In the genomic region with DNA sequence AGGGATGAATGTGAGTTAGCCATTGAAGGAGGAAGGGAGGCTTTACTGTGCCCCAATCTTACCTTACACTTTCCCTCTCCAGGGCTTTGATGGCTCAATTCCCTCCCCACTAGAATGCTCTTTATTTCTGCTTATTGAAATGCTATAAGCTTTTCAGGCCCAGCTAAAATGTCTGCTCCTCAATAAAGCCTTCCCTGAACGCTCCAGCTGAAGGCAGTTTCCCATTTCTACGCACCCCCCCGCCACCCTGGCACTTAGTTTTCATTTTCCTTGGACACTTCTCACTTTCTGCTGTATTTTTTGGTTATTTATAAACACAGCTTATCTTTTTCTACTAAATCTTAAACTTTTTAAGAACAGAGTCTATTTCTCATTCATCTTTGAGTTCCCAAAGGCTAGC, we compare ENCODE assay signal across 16 cellular contexts. TPM values are rescaled to one million over a fixed set of nuclear protein-coding genes. Genes with fewer than 3 reads are reported as not detected.
DNase-seq lines count a peak whose midpoint lies in the region; TF ChIP-seq lines count a peak whose summit lies in the region.
"Had no signal": no experiment of that assay in that cellular context is flagged by ENCODE, and none has a peak within 500 bp of the region (broad histone marks: within the 10 kb centered on the region; RNA-seq: fewer than 3 reads in every experiment).

No MANE protein-coding gene starts in this region.

- H3K4me3 Mint-ChIP-seq in neural crest cell (peak overlapping the region; percentile 82), type B pancreatic cell (no peak overlapping the region)
- H3K4me3 Mint-ChIP-seq: B cell had no signal

- TF ChIP-seq CTCF in neural crest cell (conservative IDR thresholded peaks at IDR 0.05) (no peak), type B pancreatic cell (conservative IDR thresholded peaks at IDR 0.05) (no peak)

- H3K4me1 Mint-ChIP-seq in neural crest cell (peaks cover 47% of the 10 kb centered on the region), type B pancreatic cell (ENCODE audit: unreplicated experiment) (no peaks in the 10 kb centered on the region)
- H3K4me1 Mint-ChIP-seq: B cell; CD4-positive, CD25-positive, alpha-beta regulatory T cell had no signal

- no peak overlapping the region for H3K4me3 ChIP-seq in SJCRH30
- H3K4me3 ChIP-seq: GM23248, MG63 had no signal

- H3K27ac ChIP-seq in SJCRH30 = peak overlapping the region; percentile 94
- peak overlapping the region; percentile 91 for H3K27ac ChIP-seq in cingulate gyrus (ENCODE audit: low read depth, low read length)
- H3K27ac ChIP-seq: GM23248, KMS-11 had no signal

- H3K27me3 Mint-ChIP-seq in neural crest cell (ENCODE audit: low read depth) = no peaks in the 10 kb centered on the region
- no peaks in the 10 kb centered on the region for H3K27me3 Mint-ChIP-seq in type B pancreatic cell
- H3K27me3 Mint-ChIP-seq: B cell had no signal

- H3K9me3 Mint-ChIP-seq in neural crest cell (no peaks in the 10 kb centered on the region), type B pancreatic cell (no peaks in the 10 kb centered on the region)

- H3K4me1 ChIP-seq in SJCRH30 = peaks cover 29% of the 10 kb centered on the region

- no peaks in the 10 kb centered on the region for H3K27me3 ChIP-seq in SJCRH30
- H3K27me3 ChIP-seq: MG63 had no signal

- no peaks in the 10 kb centered on the region for H3K36me3 ChIP-seq in SJCRH30
- H3K36me3 ChIP-seq: MG63 had no signal

- peaks cover 2% of the 10 kb centered on the region for H3K36me3 Mint-ChIP-seq in neural crest cell (ENCODE audit: low read depth)
- no peaks in the 10 kb centered on the region for H3K36me3 Mint-ChIP-seq in type B pancreatic cell
- H3K36me3 Mint-ChIP-seq: CD4-positive, CD25-positive, alpha-beta regulatory T cell had no signal

- H3K27ac Mint-ChIP-seq in neural crest cell (ENCODE audit: unreplicated experiment) (peak overlapping the region; percentile 96), type B pancreatic cell (peak overlapping the region; percentile 62)
- H3K27ac Mint-ChIP-seq: B cell; CD4-positive, CD25-positive, alpha-beta regulatory T cell had no signal

- H3K9me3 ChIP-seq in SJCRH30 (replicated peaks) = no peaks in the 10 kb centered on the region
- H3K9me3 ChIP-seq: MG63 had no signal

- peak in 1 of 2 experiments; percentile 25 for DNase-seq in SJCRH30
- no peak for DNase-seq in neural crest cell (ENCODE audit: low read depth, low spot score)
- no peak for DNase-seq in type B pancreatic cell (ENCODE audit: extremely low spot score, unreplicated experiment)
- no peak for DNase-seq in NCI-H82 (lab: John Stamatoyannopoulos, UW)
- DNase-seq in 8988T = no peak
- no peak for DNase-seq in DMS79 (lab: John Stamatoyannopoulos, UW)
- DNase-seq: CD4-positive, CD25-positive, alpha-beta regulatory T cell; DMS53; GM23248; MG63; NCI-H1092; NCI-H2081 treated with DMSO at 0.1 percent for 48 hours; NCI-H510A treated with DMSO at 0.1 percent for 48 hours had no signal

RNA-seq across cellular contexts. Expression of gene TMEM167B, which starts 7.1 kb away (rescaled TPM):
- total RNA-seq in SJCRH30 (2014; rRNA removed; shearing (Covaris generic)) = 20.7 and 24.7 TPM in 2 replicates
- total RNA-seq in neural crest cell (26.1 and 28.4 TPM in 2 replicates), type B pancreatic cell (ENCODE audit: low replicate concordance) (29.6 and 38.8 TPM in 2 replicates)

RNA-seq across cellular contexts. Expression of gene TAF13, which starts 7.7 kb away (rescaled TPM):
- 52.2 and 54.2 TPM in 2 replicates for total RNA-seq in SJCRH30 (2014; rRNA removed; shearing (Covaris generic))
- total RNA-seq in neural crest cell = 22.4 and 24.9 TPM in 2 replicates
- total RNA-seq in type B pancreatic cell (ENCODE audit: low replicate concordance) = 30.0 and 37.8 TPM in 2 replicates

RNA-seq across cellular contexts. Expression of gene ELAPOR1, which starts 30.4 kb away (rescaled TPM):
- total RNA-seq in SJCRH30 (2014; rRNA removed; shearing (Covaris generic)) = 0.03 TPM in 1 of 2 replicates, not detected in the other
- total RNA-seq in neural crest cell (0.64 and 0.70 TPM in 2 replicates), type B pancreatic cell (ENCODE audit: low replicate concordance) (25.6 and 27.4 TPM in 2 replicates)

RNA-seq across cellular contexts. Expression of gene WDR47, which starts 41.6 kb away (rescaled TPM):
- total RNA-seq in SJCRH30 (2014; rRNA removed; shearing (Covaris generic)) = 14.9 and 17.1 TPM in 2 replicates
- total RNA-seq in neural crest cell = 18.0 and 19.0 TPM in 2 replicates
- 12.6 and 15.2 TPM in 2 replicates for total RNA-seq in type B pancreatic cell (ENCODE audit: low replicate concordance)

Comparison
In these comparisons a context has a peak if more than half of its experiments do, and no peak if none do; other contexts are left out.
1. RNA of gene ELAPOR1, which starts 30.4 kb away (total RNA-seq): 25.6 to 27.4 TPM in type B pancreatic cell; 0.64 to 0.70 TPM in neural crest cell and 0.03 TPM in SJCRH30; every median in the first group is over 10 times any median in the second.